Comparison of ENCODE assay signal across 8 cellular contexts in genomic region chr18:35756506-35757117, GRCh38.
DNase-seq lines count a peak whose midpoint lies in the region; ATAC-seq and TF ChIP-seq lines count a peak whose summit lies in the region.

No MANE protein-coding gene starts in this region.

- peak; percentile 20 for DNase-seq in NK-92 treated with Interleukin-12 subunit alpha and Interleukin-12 subunit beta, amount 100 ng/mL, for 24 hours (lab: John Stamatoyannopoulos, UW)
- no peak for DNase-seq in NK-92 (lab: John Stamatoyannopoulos, UW; ENCODE audit: unreplicated experiment)
- peak; percentile 26 for DNase-seq in HK-2 (ENCODE audit: unreplicated experiment)
- peak; percentile 63 for DNase-seq in NCI-H748 treated with DMSO at 0.1 percent for 48 hours (lab: John Stamatoyannopoulos, UW)
- peak; percentile 72 for DNase-seq in activated CD8-positive, alpha-beta memory T cell treated with anti-CD3 and anti-CD28 coated beads for 24 hours
- DNase-seq in erythroblast (lab: John Stamatoyannopoulos, UW): peak; percentile 72 to 80
- DNase-seq in naive B cell: peak; percentile 60
- peak; percentile 90 for DNase-seq in superior temporal gyrus (ENCODE audit: extremely low spot score)

- ATAC-seq in naive B cell (ENCODE audit: low read depth in 2 of 2): peak in 1 of 2 donors; percentile 69

- H3K27ac Mint-ChIP-seq in naive B cell: no peak overlapping the region

- peaks cover 0 to 9% (median 4%) of the 10 kb centered on the region in 7 donors for H3K9me3 Mint-ChIP-seq in naive B cell

- no peak overlapping the region for H3K4me3 Mint-ChIP-seq in naive B cell

- H3K4me1 Mint-ChIP-seq in naive B cell: no peaks in the 10 kb centered on the region

- no peak for TF ChIP-seq POLR2A in erythroblast (IDR thresholded peaks at IDR 0.05; ENCODE audit: low read length)

- peaks cover 40 to 43% (median 43%) of the 10 kb centered on the region in 3 donors for H3K27me3 Mint-ChIP-seq in naive B cell

- no peaks in the 10 kb centered on the region for H3K36me3 Mint-ChIP-seq in naive B cell
